In genomic region chr18:31247574-31248199, GRCh38 we compare ENCODE assay signal across 2 cellular contexts.
TF ChIP-seq lines count a peak whose summit lies in the region.

No MANE protein-coding gene starts in this region.

TF ChIP-seq in GM12891, 5 proteins besides CTCF, POLR2A, EP300 and RAD21 (continued from another document):
- TF ChIP-seq SPI1 (IDR thresholded peaks at IDR 0.05; ENCODE audit: low read depth, low read length) (no peak), POU2F2 (IDR thresholded peaks at IDR 0.05; ENCODE audit: low read depth, low read length) (no peak)

TF ChIP-seq in HepG2, 621 proteins besides CTCF, POLR2A, EP300 and RAD21:
- TF ChIP-seq DBP (CRISPR knock-in tag; IDR thresholded peaks at IDR 0.05; ENCODE audit: not compliant biosample characterization), result no peak
- peak; percentile 61; the same call in 1 of the 2 replicates for TF ChIP-seq CEBPB (IDR thresholded peaks at IDR 0.05; ENCODE audit: borderline replicate concordance, low read depth, low read length)
